Comparison of ENCODE assay signal across 24 cellular contexts in the genomic region with DNA sequence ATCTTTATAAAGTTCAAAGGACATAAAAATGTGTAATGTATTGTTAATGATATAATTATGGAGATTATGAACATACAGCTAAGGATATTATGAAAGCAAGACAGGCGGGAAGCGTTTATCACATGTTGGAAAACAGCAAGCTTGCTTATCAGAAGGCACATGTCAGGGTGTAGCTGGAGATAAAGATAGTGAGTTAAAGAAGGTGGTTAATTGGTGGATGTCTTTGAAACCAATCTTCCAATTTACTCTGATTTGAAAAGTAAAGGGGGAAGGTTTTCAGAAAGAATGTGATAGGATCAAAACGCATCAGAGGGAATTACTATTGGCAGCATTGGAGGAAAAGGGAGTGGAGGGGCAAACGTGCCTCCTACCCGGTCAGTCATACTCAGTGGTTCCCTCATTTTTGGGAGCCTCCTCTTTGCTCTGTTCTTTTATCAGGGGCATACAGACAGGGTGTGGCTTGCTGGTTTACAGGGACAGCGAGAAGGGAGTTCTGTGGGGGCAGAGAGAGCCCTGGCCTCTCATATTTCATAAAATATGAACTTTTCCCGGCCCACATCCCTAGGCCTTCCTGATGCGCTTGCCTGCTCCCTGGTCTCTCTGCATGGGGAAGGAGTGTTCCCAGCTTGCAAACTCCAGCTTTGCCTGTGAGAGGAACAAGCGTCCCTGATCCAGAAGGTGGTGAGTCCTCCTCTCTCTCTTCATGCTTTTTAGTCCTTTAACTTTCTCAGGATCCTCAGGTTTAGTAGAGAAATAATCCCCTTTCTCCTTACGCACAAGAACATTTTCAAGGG. TPM values are rescaled to one million over a fixed set of nuclear protein-coding genes. Genes with fewer than 3 reads are reported as not detected.
"Had no signal": no experiment of that assay in that cellular context is flagged by ENCODE, and none has a peak within 500 bp of the region (broad histone marks: within the 10 kb centered on the region; RNA-seq: fewer than 3 reads in every experiment).

No MANE protein-coding gene starts in this region.

- H3K27me3 Mint-ChIP-seq: dendritic cell treated with granulocyte-macrophage colony-stimulating factor and Interleukin-4, amounts not matched to agents 40 ng/mL and 50 ng/mL, for 4 days; effector memory CD8-positive, alpha-beta T cell had no signal

- H3K27me3 ChIP-seq: gastrocnemius medialis, heart right ventricle, left lung, tibial artery, vagina had no signal

- H3K4me3 Mint-ChIP-seq: dendritic cell treated with granulocyte-macrophage colony-stimulating factor and Interleukin-4, amounts not matched to agents 40 ng/mL and 50 ng/mL, for 4 days; effector memory CD8-positive, alpha-beta T cell; naive thymus-derived CD4-positive, alpha-beta T cell; T-helper 1 cell treated with Interleukin-12 subunit alpha and Interleukin-12 subunit beta and Interleukin-4 antibody, amounts not matched to agents 30 μg/mL and 1 μg/mL, for 36 hours had no signal

- H3K27ac ChIP-seq: gastrocnemius medialis, heart right ventricle, left lung, skin epidermis, tibial artery, vagina had no signal

- DNase-seq: activated CD4-positive, alpha-beta T cell treated with anti-CD3 and anti-CD28 coated beads, Interleukin-2, amount 50 U/mL, for 4 hours; activated CD4-positive, CD25-positive, alpha-beta regulatory T cell treated with anti-CD3 and anti-CD28 coated beads, Interleukin-2, amount 50 U/mL, for 72 hours; activated naive CD4-positive, alpha-beta T cell treated with Interleukin-2 at 50 U/mL for 16 hours; activated T-cell treated with anti-CD3 and anti-CD28 coated beads for 4 hours; anterior cingulate cortex; effector memory CD8-positive, alpha-beta T cell; gastrocnemius medialis; heart right ventricle; left lung; mammary epithelial cell; mucosa of descending colon; naive thymus-derived CD4-positive, alpha-beta T cell; posterior cingulate gyrus; right cardiac atrium; stimulated activated CD4-positive, alpha-beta T cell treated with anti-CD3 and anti-CD28 coated beads, Interleukin-4, amount 100 ng/mL, for 24 hours; stimulated activated naive CD4-positive, alpha-beta T cell; tibial artery had no signal

- H3K4me3 ChIP-seq: gastrocnemius medialis, heart right ventricle, left lung, mucosa of descending colon, skin epidermis, tibial artery, vagina had no signal

- H3K9me3 ChIP-seq: gastrocnemius medialis, heart right ventricle, left lung, mucosa of descending colon, tibial artery, vagina had no signal

- H3K27ac Mint-ChIP-seq: dendritic cell treated with granulocyte-macrophage colony-stimulating factor and Interleukin-4, amounts not matched to agents 40 ng/mL and 50 ng/mL, for 4 days; effector memory CD8-positive, alpha-beta T cell; naive thymus-derived CD4-positive, alpha-beta T cell; T-helper 1 cell treated with Interleukin-12 subunit alpha and Interleukin-12 subunit beta and Interleukin-4 antibody, amounts not matched to agents 30 μg/mL and 1 μg/mL, for 36 hours had no signal

- ATAC-seq: effector memory CD8-positive, alpha-beta T cell; gastrocnemius medialis; heart right ventricle; left lung; mucosa of descending colon; naive thymus-derived CD4-positive, alpha-beta T cell; right cardiac atrium had no signal

- H3K36me3 ChIP-seq: vagina had no signal

- FAIRE-seq: islet of Langerhans, TTC549 had no signal

- H3K9me3 Mint-ChIP-seq: dendritic cell treated with granulocyte-macrophage colony-stimulating factor and Interleukin-4, amounts not matched to agents 40 ng/mL and 50 ng/mL, for 4 days; effector memory CD8-positive, alpha-beta T cell; naive thymus-derived CD4-positive, alpha-beta T cell; T-helper 1 cell treated with Interleukin-12 subunit alpha and Interleukin-12 subunit beta and Interleukin-4 antibody, amounts not matched to agents 30 μg/mL and 1 μg/mL, for 36 hours had no signal

RNA-seq across cellular contexts. Expression of a gene that starts 40.5 kb away (rescaled TPM):
- total RNA-seq: epithelial cell of proximal tubule, mucosa of descending colon, vagina had no signal
- polyA plus RNA-seq: naive thymus-derived CD4-positive, alpha-beta T cell; right cardiac atrium had no signal
